Comparison of ENCODE assay signal across 15 cellular contexts in the genomic region with DNA sequence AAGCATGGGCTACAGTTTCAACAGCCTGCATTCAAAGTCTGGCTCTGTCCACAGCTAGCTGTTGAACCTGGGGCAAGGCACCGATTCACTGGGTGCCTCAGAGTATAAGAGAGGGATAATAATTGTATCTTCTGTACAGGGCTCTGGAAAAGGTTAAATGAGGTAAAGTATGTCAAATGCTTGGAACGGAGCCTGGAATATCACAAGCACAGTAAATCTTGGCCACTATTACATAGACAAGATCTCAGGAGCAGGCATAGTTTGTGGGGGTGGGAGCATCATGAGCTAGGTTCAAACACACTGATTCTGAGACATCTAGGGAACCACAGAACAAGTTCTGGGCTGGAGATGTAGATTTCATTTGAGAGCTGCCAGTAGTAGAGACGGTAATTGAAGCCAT.
DNase-seq lines count a peak whose midpoint lies in the region; TF ChIP-seq lines count a peak whose summit lies in the region.
"Had no signal": no experiment of that assay in that cellular context is flagged by ENCODE, and none has a peak within 500 bp of the region (broad histone marks: within the 10 kb centered on the region; RNA-seq: fewer than 3 reads in every experiment).

No MANE protein-coding gene starts in this region.

- H3K36me3 Mint-ChIP-seq in activated T-cell treated with anti-CD3 and anti-CD28 coated beads, Interleukin-2, amount 50 U/mL, for 24 hours (ENCODE audit: low read depth), result no peaks in the 10 kb centered on the region
- H3K36me3 Mint-ChIP-seq in endothelial cell (ENCODE audit: low read depth, unreplicated experiment), result no peaks in the 10 kb centered on the region
- H3K36me3 Mint-ChIP-seq: CD4-positive, alpha-beta memory T cell; IgD-negative memory B cell had no signal

- DNase-seq in DMS 273 (lab: John Stamatoyannopoulos, UW; ENCODE audit: unreplicated experiment) (peak; percentile 70), SK-MEL-5 (ENCODE audit: low read depth, low spot score) (peak; percentile 92), fibroblast of pulmonary artery (ENCODE audit: low read depth) (peak; percentile 88), endothelial cell (ENCODE audit: low spot score) (no peak), GM13977 (ENCODE audit: low spot score) (no peak)
- no peak for DNase-seq in activated T-cell treated with anti-CD3 and anti-CD28 coated beads, Interleukin-2, amount 50 U/mL, for 24 hours
- DNase-seq in activated effector memory CD4-positive, alpha-beta T cell treated with anti-CD3 and anti-CD28 coated beads, Interleukin-2, amount 50 U/mL, for 16 hours, result no peak
- DNase-seq: CD4-positive, alpha-beta memory T cell; NCI-H2081; stimulated activated CD4-positive, alpha-beta T cell treated with anti-CD3 and anti-CD28 coated beads, Interleukin-15, amount 100 ng/mL, for 24 hours; T1000 had no signal

- peaks cover 26% of the 10 kb centered on the region for H3K4me1 ChIP-seq in rectal smooth muscle tissue (ENCODE audit: control insufficient read depth, insufficient read depth, low read length)

- in situ Hi-C loops in SK-MEL-5 (cut with HindIII; ENCODE audit: low pct_unique_long_range_greater_than_20kb, low sequenced_read_pairs) (no loop called here), GM13977 (cut with MboI; ENCODE audit: low pct_unique_long_range_greater_than_20kb, low sequenced_read_pairs, unreplicated experiment) (no loop called here)

- no peak overlapping the region for H3K27ac Mint-ChIP-seq in activated T-cell treated with anti-CD3 and anti-CD28 coated beads, Interleukin-2, amount 50 U/mL, for 24 hours
- no peak overlapping the region for H3K27ac Mint-ChIP-seq in endothelial cell (ENCODE audit: unreplicated experiment)
- H3K27ac Mint-ChIP-seq: CD4-positive, alpha-beta memory T cell; GM23338; IgD-negative memory B cell; nephron had no signal

- no peak overlapping the region for H3K4me3 Mint-ChIP-seq in activated T-cell treated with anti-CD3 and anti-CD28 coated beads, Interleukin-2, amount 50 U/mL, for 24 hours
- H3K4me3 Mint-ChIP-seq in endothelial cell (ENCODE audit: unreplicated experiment), result no peak overlapping the region
- H3K4me3 Mint-ChIP-seq: CD4-positive, alpha-beta memory T cell; GM23338; IgD-negative memory B cell; nephron had no signal

- H3K4me1 Mint-ChIP-seq in activated T-cell treated with anti-CD3 and anti-CD28 coated beads, Interleukin-2, amount 50 U/mL, for 24 hours (ENCODE audit: low read depth), result no peaks in the 10 kb centered on the region
- H3K4me1 Mint-ChIP-seq in endothelial cell (ENCODE audit: unreplicated experiment), result peaks cover 6% of the 10 kb centered on the region
- H3K4me1 Mint-ChIP-seq: CD4-positive, alpha-beta memory T cell; GM23338 had no signal

- H3K9ac ChIP-seq in rectal smooth muscle tissue (ENCODE audit: low read length), result no peak overlapping the region

- no peaks in the 10 kb centered on the region for H3K27me3 Mint-ChIP-seq in activated T-cell treated with anti-CD3 and anti-CD28 coated beads, Interleukin-2, amount 50 U/mL, for 24 hours
- peaks cover 1% of the 10 kb centered on the region for H3K27me3 Mint-ChIP-seq in endothelial cell (ENCODE audit: unreplicated experiment)
- H3K27me3 Mint-ChIP-seq: CD4-positive, alpha-beta memory T cell; IgD-negative memory B cell had no signal

- H3K27me3 ChIP-seq in rectal smooth muscle tissue (ENCODE audit: control insufficient read depth, insufficient read depth, low read length), result no peaks in the 10 kb centered on the region

- H3K9me3 Mint-ChIP-seq in activated T-cell treated with anti-CD3 and anti-CD28 coated beads, Interleukin-2, amount 50 U/mL, for 24 hours, result no peaks in the 10 kb centered on the region
- H3K9me3 Mint-ChIP-seq in endothelial cell (ENCODE audit: unreplicated experiment), result no peaks in the 10 kb centered on the region
- H3K9me3 Mint-ChIP-seq: CD4-positive, alpha-beta memory T cell; IgD-negative memory B cell had no signal

- H3K36me3 ChIP-seq in rectal smooth muscle tissue (ENCODE audit: control insufficient read depth, insufficient read depth, low read length), result no peaks in the 10 kb centered on the region

- H3K4me3 ChIP-seq in fibroblast of pulmonary artery (replicated peaks; ENCODE audit: low read depth, low read length) (no peak overlapping the region), rectal smooth muscle tissue (ENCODE audit: low read length) (no peak overlapping the region)
- H3K4me3 ChIP-seq: GM23338 had no signal

- no peak for TF ChIP-seq CTCF in fibroblast of pulmonary artery (IDR thresholded peaks at IDR 0.05; ENCODE audit: low read length, missing control alignments)
- no peak for TF ChIP-seq CTCF in endothelial cell (IDR thresholded peaks at IDR 0.05; ENCODE audit: unreplicated experiment)
- TF ChIP-seq CTCF in GM13977 (IDR thresholded peaks at IDR 0.05; ENCODE audit: extremely low read depth, insufficient read depth, missing control alignments), result no peak

- peak overlapping the region; percentile 40 for H3K27ac ChIP-seq in rectal smooth muscle tissue (ENCODE audit: low read depth, low read length)

Comparison
In these comparisons a context has a peak if more than half of its experiments do, and no peak if none do; other contexts are left out.
1. DNase-seq: peak in DMS 273 (single experiment), SK-MEL-5 (single experiment) and fibroblast of pulmonary artery (single experiment); none in activated T-cell treated with anti-CD3 and anti-CD28 coated beads, Interleukin-2, amount 50 U/mL, for 24 hours (single experiment), endothelial cell (single experiment), GM13977 (single experiment) and activated effector memory CD4-positive, alpha-beta T cell treated with anti-CD3 and anti-CD28 coated beads, Interleukin-2, amount 50 U/mL, for 16 hours (single experiment).